32 cellular contexts compared by ENCODE assay signal in the genomic region with DNA sequence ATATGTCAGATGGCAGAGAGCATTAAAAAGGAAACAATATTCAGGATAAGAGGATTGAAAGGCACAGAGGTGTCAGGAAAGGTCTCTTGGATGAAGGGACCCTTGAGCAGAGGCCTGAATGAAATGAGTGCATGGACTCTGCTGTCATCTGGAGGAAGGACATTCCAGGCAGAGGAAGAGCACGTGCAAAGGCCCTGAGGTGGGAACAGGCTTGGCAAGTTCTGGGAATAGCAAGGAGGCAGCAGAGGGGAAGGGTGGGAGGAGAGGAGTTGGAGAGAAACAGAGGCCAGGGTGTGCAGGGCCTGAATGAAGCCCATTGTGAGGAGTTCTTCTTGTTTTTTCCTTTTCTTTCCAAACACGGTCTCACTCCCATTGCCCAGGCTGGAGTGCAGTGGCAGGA. TPM values are rescaled to one million over a fixed set of nuclear protein-coding genes. Genes with fewer than 3 reads are reported as not detected.
A peak's percentile ranks its signal among the peaks of the same experiment; 100 is the strongest.
DNase-seq lines count a peak whose midpoint lies in the region; ATAC-seq and TF ChIP-seq lines count a peak whose summit lies in the region.
"Had no signal": no experiment of that assay in that cellular context is flagged by ENCODE, and none has a peak within 500 bp of the region (broad histone marks: within the 10 kb centered on the region; RNA-seq: fewer than 3 reads in every experiment).

No MANE protein-coding gene starts in this region.

- H3K4me1 Mint-ChIP-seq in activated T-cell treated with anti-CD3 and anti-CD28 coated beads, Interleukin-2, amount 50 U/mL, for 72 hours (ENCODE audit: low read depth), result peaks cover 100% of the 10 kb centered on the region
- H3K4me1 Mint-ChIP-seq in central memory CD8-positive, alpha-beta T cell, result peaks cover 92% of the 10 kb centered on the region
- H3K4me1 Mint-ChIP-seq in progenitor cell of endocrine pancreas (ENCODE audit: low read depth), result no peaks in the 10 kb centered on the region

- no peaks in the 10 kb centered on the region for H3K4me1 ChIP-seq in HEK293 (ENCODE audit: control insufficient read depth, insufficient read depth, low read length)
- H3K4me1 ChIP-seq: adrenal gland, gastroesophageal sphincter, HAP-1, right atrium auricular region, suprapubic skin, upper lobe of right lung had no signal

- no peak for DNase-seq in activated T-cell treated with anti-CD3 and anti-CD28 coated beads, Interleukin-2, amount 50 U/mL, for 72 hours
- no peak for DNase-seq in activated T-cell treated with anti-CD3 and anti-CD28 coated beads, Interleukin-2, amount 50 U/mL, for 48 hours
- no peak for DNase-seq in central memory CD8-positive, alpha-beta T cell (ENCODE audit: low spot score in 2 of 2)
- DNase-seq in progenitor cell of endocrine pancreas (ENCODE audit: low spot score, unreplicated experiment) (no peak), NCI-H146 treated with DMSO at 0.1 percent for 48 hours (lab: John Stamatoyannopoulos, UW; ENCODE audit: unreplicated experiment) (no peak), substantia nigra (lab: John Stamatoyannopoulos, UW) (no peak)
- DNase-seq: adrenal gland; COR-L47; GDM1; hippocampal formation; left colon; mesendoderm; NCI-H1417; NCI-H2081 treated with DMSO at 0.1 percent for 48 hours; NCI-H226; SHP77 treated with DMSO at 0.1 percent for 48 hours; stimulated activated CD4-positive, alpha-beta T cell treated with anti-CD3 and anti-CD28 coated beads, Interleukin-2, amount 100 ng/mL, for 24 hours; upper lobe of right lung had no signal

- CTCF ChIA-PET in HEK293 (lab: Yijun Ruan, JAX), result no interaction called here

- H3K27me3 Mint-ChIP-seq in activated T-cell treated with anti-CD3 and anti-CD28 coated beads, Interleukin-2, amount 50 U/mL, for 72 hours (ENCODE audit: low read depth), result no peaks in the 10 kb centered on the region
- no peaks in the 10 kb centered on the region for H3K27me3 Mint-ChIP-seq in central memory CD8-positive, alpha-beta T cell
- H3K27me3 Mint-ChIP-seq in progenitor cell of endocrine pancreas, result peaks cover 27% of the 10 kb centered on the region

- H3K4me3 Mint-ChIP-seq in activated T-cell treated with anti-CD3 and anti-CD28 coated beads, Interleukin-2, amount 50 U/mL, for 72 hours, result peak overlapping the region; percentile 32 to 48
- peak overlapping the region; percentile 38 for H3K4me3 Mint-ChIP-seq in central memory CD8-positive, alpha-beta T cell
- no peak overlapping the region for H3K4me3 Mint-ChIP-seq in progenitor cell of endocrine pancreas (ENCODE audit: low read depth)
- H3K4me3 Mint-ChIP-seq: brain had no signal

- TF ChIP-seq CTCF in HEK293 (tag by site-specific recombination; IDR thresholded peaks at IDR 0.05) (no peak), progenitor cell of endocrine pancreas (IDR thresholded peaks at IDR 0.05; ENCODE audit: unreplicated experiment) (no peak)

- H3K36me3 ChIP-seq in HEK293 (ENCODE audit: control insufficient read depth in 2 of 2, insufficient read depth in 1 of 2, low read length in 2 of 2), result no peaks in the 10 kb centered on the region
- H3K36me3 ChIP-seq: adrenal gland, gastroesophageal sphincter, HAP-1, Peyer's patch, right atrium auricular region, suprapubic skin, upper lobe of right lung had no signal

- H3K27ac Mint-ChIP-seq in activated T-cell treated with anti-CD3 and anti-CD28 coated beads, Interleukin-2, amount 50 U/mL, for 72 hours, result no peak overlapping the region
- no peak overlapping the region for H3K27ac Mint-ChIP-seq in central memory CD8-positive, alpha-beta T cell (ENCODE audit: low read depth)
- H3K27ac Mint-ChIP-seq in progenitor cell of endocrine pancreas, result peak overlapping the region; percentile 57

- no peak overlapping the region for H3K4me3 ChIP-seq in HEK293 (ENCODE audit: low read depth, low read length)
- H3K4me3 ChIP-seq: adrenal gland, gastroesophageal sphincter, HAP-1, Peyer's patch, right atrium auricular region, smooth muscle cell, suprapubic skin, upper lobe of right lung had no signal

- no peak for ATAC-seq in activated T-cell treated with anti-CD3 and anti-CD28 coated beads, Interleukin-2, amount 50 U/mL, for 72 hours (replicated peaks in 1 of 2)
- no peak for ATAC-seq in central memory CD8-positive, alpha-beta T cell (replicated peaks; ENCODE audit: extremely low read depth, poor library complexity, severe bottlenecking)
- ATAC-seq in HG02870 (IDR thresholded peaks at IDR 0.05; ENCODE audit: unreplicated experiment), result no peak
- ATAC-seq: gastroesophageal sphincter, left colon, upper lobe of right lung had no signal

- H3K9me3 ChIP-seq in HEK293 (ENCODE audit: control insufficient read depth, insufficient read depth, low read depth, low read length), result no peaks in the 10 kb centered on the region
- H3K9me3 ChIP-seq: adrenal gland, HAP-1, Peyer's patch, suprapubic skin, upper lobe of right lung had no signal

- H3K27ac ChIP-seq in HEK293 (ENCODE audit: extremely low read depth, low read depth, low read length) (no peak overlapping the region), substantia nigra (ENCODE audit: low read depth, low read length, poor library complexity, severe bottlenecking) (no peak overlapping the region)
- H3K27ac ChIP-seq: adrenal gland, gastroesophageal sphincter, KMS-11, right atrium auricular region, suprapubic skin, upper lobe of right lung had no signal

- H3K36me3 Mint-ChIP-seq in activated T-cell treated with anti-CD3 and anti-CD28 coated beads, Interleukin-2, amount 50 U/mL, for 72 hours (ENCODE audit: insufficient read depth in 2 of 2), result peaks cover 3% of the 10 kb centered on the region in 2 donors
- peaks cover 10% of the 10 kb centered on the region for H3K36me3 Mint-ChIP-seq in central memory CD8-positive, alpha-beta T cell (ENCODE audit: insufficient read depth)
- H3K36me3 Mint-ChIP-seq in progenitor cell of endocrine pancreas (ENCODE audit: insufficient read depth), result no peaks in the 10 kb centered on the region
- H3K36me3 Mint-ChIP-seq: brain had no signal

- POLR2A ChIA-PET in HEK293 (lab: Yijun Ruan, JAX), result interaction anchor here (0.5 kb wide), 1 partner anchor 21 kb away, joined by 3 read pairs; no protein-coding TSS in a partner anchor

- no peaks in the 10 kb centered on the region for H3K9me3 Mint-ChIP-seq in activated T-cell treated with anti-CD3 and anti-CD28 coated beads, Interleukin-2, amount 50 U/mL, for 72 hours
- H3K9me3 Mint-ChIP-seq in central memory CD8-positive, alpha-beta T cell, result no peaks in the 10 kb centered on the region
- no peaks in the 10 kb centered on the region for H3K9me3 Mint-ChIP-seq in progenitor cell of endocrine pancreas (ENCODE audit: low read depth)

TF ChIP-seq in HEK293, 187 proteins besides CTCF, POLR2A, EP300 and RAD21:
- TF ChIP-seq ZNF677 (tag by site-specific recombination; IDR thresholded peaks at IDR 0.05) (no peak), SP7 (tag by site-specific recombination; IDR thresholded peaks at IDR 0.05) (no peak), ZNF341 (tag by site-specific recombination; IDR thresholded peaks at IDR 0.05; ENCODE audit: low read depth) (no peak), ZNF155 (tag by site-specific recombination; IDR thresholded peaks at IDR 0.05) (no peak), ZNF623 (tag by site-specific recombination; IDR thresholded peaks at IDR 0.05) (peak; percentile 94), ZNF169 (tag by site-specific recombination; IDR thresholded peaks at IDR 0.05) (no peak)

RNA-seq across cellular contexts. Expression of a gene that starts 59.0 kb away (rescaled TPM):
- total RNA-seq in activated T-cell treated with anti-CD3 and anti-CD28 coated beads, Interleukin-2, amount 50 U/mL, for 72 hours, result 100 to 1,000 TPM; 254 to 298 TPM
- 0.07 TPM in 1 of 2 replicates, not detected in the other for total RNA-seq in progenitor cell of endocrine pancreas
- total RNA-seq: cerebellum, endothelial cell of umbilical vein, myocyte, osteocyte had no signal

Comparison
In these comparisons a context has a peak if more than half of its experiments do, and no peak if none do; other contexts are left out.
1. RNA of a gene that starts 59.0 kb away (total RNA-seq): 254 to 298 TPM in activated T-cell treated with anti-CD3 and anti-CD28 coated beads, Interleukin-2, amount 50 U/mL, for 72 hours; 0.07 TPM in progenitor cell of endocrine pancreas; every median in the first group is over 100 times any median in the second.